Comparison of ENCODE assay signal across 9 cellular contexts in genomic region chr15:31372635-31373091, GRCh38. TPM values are rescaled to one million over a fixed set of nuclear protein-coding genes. Genes with fewer than 3 reads are reported as not detected.
DNase-seq lines count a peak whose midpoint lies in the region; ATAC-seq and TF ChIP-seq lines count a peak whose summit lies in the region.
"Had no signal": no experiment of that assay in that cellular context is flagged by ENCODE, and none has a peak within 500 bp of the region (broad histone marks: within the 10 kb centered on the region; RNA-seq: fewer than 3 reads in every experiment).

No MANE protein-coding gene starts in this region.

- peaks cover 13% of the 10 kb centered on the region for H3K36me3 Mint-ChIP-seq in natural killer cell

- H3K27ac Mint-ChIP-seq in natural killer cell = peak overlapping the region; percentile 73 to 88
- H3K27ac Mint-ChIP-seq: activated T-helper 2 cell treated with anti-CD3 and anti-CD28 coated beads, Interferon-gamma antibody, Interleukin-2, Interleukin-4, amounts not matched to agents 10 μg/mL and 5 μg/mL and 100 μg/mL, durations not matched to agents 14 hours and 24 hours and 36 hours had no signal

- ATAC-seq in natural killer cell (no peak), HG03108 (IDR thresholded peaks at IDR 0.05; ENCODE audit: unreplicated experiment) (no peak), HG02763 (IDR thresholded peaks at IDR 0.05; ENCODE audit: unreplicated experiment) (no peak)

- peak overlapping the region; percentile 18 to 60 (median 40) for H3K27ac ChIP-seq in esophagus squamous epithelium

- 50 to 74% methylated on average over 7 to 8 of the region's 14 CpGs for WGBS in esophagus squamous epithelium, 2 donors

- TF ChIP-seq POLR2A in NB4 (IDR thresholded peaks at IDR 0.05; ENCODE audit: extremely low read depth, insufficient read length) = no peak
- TF ChIP-seq POLR2A in esophagus squamous epithelium (IDR thresholded peaks at IDR 0.05) = no peak

- no peaks in the 10 kb centered on the region for H3K27me3 Mint-ChIP-seq in natural killer cell (ENCODE audit: low read depth in 2 of 2)

- DNase-seq in AG10803 (ENCODE audit: low read depth) = peak; percentile 89
- DNase-seq in NB4 (ENCODE audit: low read depth) = peak; percentile 38
- no peak for DNase-seq in esophagus squamous epithelium (lab: John Stamatoyannopoulos, UW)
- no peak for DNase-seq in natural killer cell
- no peak for DNase-seq in GDM1 (lab: John Stamatoyannopoulos, UW)
- no peak for DNase-seq in DMS114 treated with DMSO at 0.1 percent for 48 hours (lab: John Stamatoyannopoulos, UW; ENCODE audit: unreplicated experiment)

- peaks cover 0 to 3% of the 10 kb centered on the region in 2 donors for H3K9me3 Mint-ChIP-seq in natural killer cell

- H3K27me3 ChIP-seq in esophagus squamous epithelium = no peaks in the 10 kb centered on the region

- intact Hi-C loops in esophagus squamous epithelium (cut with DNase I) (no loop called here), natural killer cell (cut with micrococcal nuclease) (no loop called here)

- H3K4me3 ChIP-seq in AG10803 (ENCODE audit: low read length) (no peak overlapping the region), NB4 (ENCODE audit: low read depth, low read length) (no peak overlapping the region), esophagus squamous epithelium (no peak overlapping the region)

- H3K4me1 ChIP-seq in esophagus squamous epithelium = peaks cover 25 to 86% (median 41%) of the 10 kb centered on the region in 3 donors

- no peaks in the 10 kb centered on the region for H3K9me3 ChIP-seq in esophagus squamous epithelium

- TF ChIP-seq CTCF in AG10803 (conservative IDR thresholded peaks at IDR 0.05; ENCODE audit: low read length) = no peak
- no peak for TF ChIP-seq CTCF in NB4 (IDR thresholded peaks at IDR 0.05; ENCODE audit: low read depth, low read length)
- peak in 1 of 6 experiments; percentile 4 for TF ChIP-seq CTCF in esophagus squamous epithelium (IDR thresholded peaks at IDR 0.05)
- TF ChIP-seq CTCF in natural killer cell (IDR thresholded peaks at IDR 0.05) = no peak

- peaks cover 0 to 58% (median 19%) of the 10 kb centered on the region in 3 donors for H3K36me3 ChIP-seq in esophagus squamous epithelium

- peak overlapping the region; percentile 52 for H3K4me3 Mint-ChIP-seq in natural killer cell

- peaks cover 57 to 92% of the 10 kb centered on the region in 2 donors for H3K4me1 Mint-ChIP-seq in natural killer cell

RNA-seq across cellular contexts. Expression of gene KLF13, which starts 46.0 kb away (rescaled TPM):
- 10 to 100 TPM; 16.4 to 54.6 (median 41.8) TPM for total RNA-seq in esophagus squamous epithelium
- total RNA-seq in natural killer cell = 100 to 1,000 TPM; 277 to 328 (median 300) TPM

Comparison
In these comparisons a context has a peak if more than half of its experiments do, and no peak if none do; other contexts are left out.
1. DNase-seq: peak in AG10803 (single experiment) and NB4 (single experiment); none in esophagus squamous epithelium (single experiment), natural killer cell (single experiment), GDM1 (single experiment) and DMS114 treated with DMSO at 0.1 percent for 48 hours (single experiment).
2. RNA of gene KLF13, which starts 46.0 kb away (total RNA-seq): 277 to 328 TPM in natural killer cell; 16.4 to 54.6 TPM in esophagus squamous epithelium; every median in the first group is over 4 times any median in the second.